Comparison of ENCODE assay signal across 1 cellular context in genomic region chr15:75201609-75202250, GRCh38.
TF ChIP-seq lines count a peak whose summit lies in the region.

C15orf39 (plus strand) TSS chr15:75201882; CDS start chr15:75206049, 4,167 bp downstream.

TF ChIP-seq in SK-N-SH, 30 proteins besides CTCF, POLR2A, EP300 and RAD21 (continued from another document):
- peak; percentile 48; the same call in 1 of the 2 replicates for TF ChIP-seq REST (IDR thresholded peaks at IDR 0.05; ENCODE audit: low read depth, low read length)
- no peak for TF ChIP-seq IRF3 (IDR thresholded peaks at IDR 0.05; ENCODE audit: low read depth, low read length)
- peak; percentile 80; the same call in 1 of the 2 replicates for TF ChIP-seq MXI1 (IDR thresholded peaks at IDR 0.05; ENCODE audit: low read depth, low read length)
- TF ChIP-seq FOSL2 (IDR thresholded peaks at IDR 0.05; ENCODE audit: borderline replicate concordance, low read depth) = no peak
- TF ChIP-seq SIN3A (IDR thresholded peaks at IDR 0.05; ENCODE audit: borderline replicate concordance, low read depth, low read length) = 0 out of 2 replicates have a peak, but pooled peaks have one; percentile 46
- no peak for TF ChIP-seq ZBTB33 (IDR thresholded peaks at IDR 0.05; ENCODE audit: borderline replicate concordance, low read depth)
- peak; percentile 91 for TF ChIP-seq POLR2AphosphoS5 (IDR thresholded peaks at IDR 0.05; ENCODE audit: low read depth, low read length)
- no peak for TF ChIP-seq ELF1 (IDR thresholded peaks at IDR 0.05)
- TF ChIP-seq TEAD4 (IDR thresholded peaks at IDR 0.05; ENCODE audit: borderline replicate concordance, insufficient read depth) = no peak
